ENCODE assay signal across 36 cellular contexts in genomic region chr6:36284359-36284758, GRCh38. TPM values are rescaled to one million over a fixed set of nuclear protein-coding genes. Genes with fewer than 3 reads are reported as not detected.
"Had no signal": no experiment of that assay in that cellular context is flagged by ENCODE, and none has a peak within 500 bp of the region (broad histone marks: within the 10 kb centered on the region; RNA-seq: fewer than 3 reads in every experiment).

No MANE protein-coding gene starts in this region.

- H3K4me1 ChIP-seq: ascending aorta had no signal

- H3K4me3 ChIP-seq: ascending aorta, cardiac muscle cell had no signal

- H3K27ac Mint-ChIP-seq: activated B cell treated with CpG ODN at 0.5 μM for 24 hours; activated CD4-positive, alpha-beta memory T cell treated with anti-CD3 and anti-CD28 coated beads for 36 hours; activated CD4-positive, alpha-beta T cell treated with anti-CD3 and anti-CD28 coated beads, Interleukin-2, amount 10 ng/mL, durations not matched to agents 24 days and 14 days; activated CD8-positive, alpha-beta T cell treated with anti-CD3 and anti-CD28 coated beads for 36 hours; activated naive CD4-positive, alpha-beta T cell treated with anti-CD3 and anti-CD28 coated beads for 36 hours; activated naive CD4-positive, alpha-beta T cell treated with anti-CD3 and anti-CD28 coated beads, Interleukin-2, amount 50 U/mL, for 24 hours; activated naive CD8-positive, alpha-beta T cell; activated naive CD8-positive, alpha-beta T cell treated with anti-CD3 and anti-CD28 coated beads, Interleukin-2, amount 10 ng/mL, durations not matched to agents 7 days and 5 days; activated naive CD8-positive, alpha-beta T cell treated with anti-CD3 and anti-CD28 coated beads, Interleukin-2, amount 50 U/mL, for 24 hours; activated T-cell treated with anti-CD3 and anti-CD28 coated beads, Interleukin-2, amount 50 U/mL, for 72 hours; activated T-helper 1 cell treated with anti-CD3 and anti-CD28 coated beads, Interleukin-12 subunit alpha, Interleukin-12 subunit beta, Interleukin-2, Interleukin-4 antibody, amounts not matched to agents 30 ng/mL and 10 ng/mL and 1 ng/mL, durations not matched to agents 14 hours and 24 hours and 36 hours; activated T-helper 17 cell treated with anti-CD3 and anti-CD28 coated beads, Interleukin-2, amount 50 U/mL, for 72 hours; T-helper 1 cell treated with Interleukin-12 subunit alpha and Interleukin-12 subunit beta and Interleukin-4 antibody, amounts not matched to agents 30 μg/mL and 1 μg/mL, for 36 hours; T-helper 2 cell treated with Interferon-gamma antibody and Interleukin-4, amounts not matched to agents 5 μg/mL and 100 μg/mL, for 36 hours had no signal

- H3K27ac ChIP-seq: ascending aorta, cardiac muscle cell, VCaP had no signal

- DNase-seq: activated B cell treated with CpG ODN at 0.5 μM for 24 hours; activated CD4-positive, alpha-beta memory T cell treated with anti-CD3 and anti-CD28 coated beads for 36 hours; activated CD4-positive, alpha-beta T cell treated with anti-CD3 and anti-CD28 coated beads for 4 hours; activated CD4-positive, alpha-beta T cell treated with anti-CD3 and anti-CD28 coated beads, Interleukin-2, amount 10 ng/mL, durations not matched to agents 24 days and 14 days; activated CD4-positive, alpha-beta T cell treated with anti-CD3 and anti-CD28 coated beads, Interleukin-2, amount 50 U/mL, for 1 hour; activated CD4-positive, alpha-beta T cell treated with anti-CD3 and anti-CD28 coated beads, Interleukin-2, amount 50 U/mL, for 4 hours; activated CD4-positive, CD25-positive, alpha-beta regulatory T cell treated with anti-CD3 and anti-CD28 coated beads, Interleukin-2, amount 50 U/mL, for 72 hours; activated CD8-positive, alpha-beta memory T cell treated with anti-CD3 and anti-CD28 coated beads, Interleukin-2, amount 50 U/mL, for 4 hours; activated effector memory CD4-positive, alpha-beta T cell treated with anti-CD3 and anti-CD28 coated beads, Interleukin-2, amount 50 U/mL, for 16 hours; activated gamma-delta T cell treated with Interleukin-2 at 50 U/mL for 16 hours; activated naive CD4-positive, alpha-beta T cell; activated naive CD4-positive, alpha-beta T cell treated with anti-CD3 and anti-CD28 coated beads for 36 hours; activated naive CD8-positive, alpha-beta T cell treated with anti-CD3 and anti-CD28 coated beads, Interleukin-2, amount 10 ng/mL, durations not matched to agents 7 days and 5 days; activated naive CD8-positive, alpha-beta T cell treated with anti-CD3 and anti-CD28 coated beads, Interleukin-2, amount 50 U/mL, for 24 hours; activated T-cell treated with anti-CD3 and anti-CD28 coated beads for 4 hours; activated T-cell treated with anti-CD3 and anti-CD28 coated beads, Interleukin-2, amount 50 U/mL, for 1 hour; activated T-cell treated with anti-CD3 and anti-CD28 coated beads, Interleukin-2, amount 50 U/mL, for 4 hours; activated T-cell treated with anti-CD3 and anti-CD28 coated beads, Interleukin-2, amount 50 U/mL, for 72 hours; cerebellar nuclear complex; T-helper 1 cell; T-helper 2 cell; T-helper 9 cell had no signal

- H3K4me3 Mint-ChIP-seq: activated B cell treated with CpG ODN at 0.5 μM for 24 hours; activated CD4-positive, alpha-beta memory T cell treated with anti-CD3 and anti-CD28 coated beads for 36 hours; activated CD4-positive, alpha-beta T cell treated with anti-CD3 and anti-CD28 coated beads, Interleukin-2, amount 10 ng/mL, durations not matched to agents 24 days and 14 days; activated CD8-positive, alpha-beta T cell treated with anti-CD3 and anti-CD28 coated beads for 36 hours; activated naive CD4-positive, alpha-beta T cell treated with anti-CD3 and anti-CD28 coated beads for 36 hours; activated naive CD4-positive, alpha-beta T cell treated with anti-CD3 and anti-CD28 coated beads, Interleukin-2, amount 50 U/mL, for 24 hours; activated naive CD8-positive, alpha-beta T cell; activated naive CD8-positive, alpha-beta T cell treated with anti-CD3 and anti-CD28 coated beads, Interleukin-2, amount 10 ng/mL, durations not matched to agents 7 days and 5 days; activated naive CD8-positive, alpha-beta T cell treated with anti-CD3 and anti-CD28 coated beads, Interleukin-2, amount 50 U/mL, for 24 hours; activated T-cell treated with anti-CD3 and anti-CD28 coated beads, Interleukin-2, amount 50 U/mL, for 4 hours; activated T-cell treated with anti-CD3 and anti-CD28 coated beads, Interleukin-2, amount 50 U/mL, for 72 hours; activated T-helper 1 cell treated with anti-CD3 and anti-CD28 coated beads, Interleukin-12 subunit alpha, Interleukin-12 subunit beta, Interleukin-2, Interleukin-4 antibody, amounts not matched to agents 30 ng/mL and 10 ng/mL and 1 ng/mL, durations not matched to agents 14 hours and 24 hours and 36 hours; activated T-helper 17 cell treated with anti-CD3 and anti-CD28 coated beads, Interleukin-2, amount 50 U/mL, for 72 hours; central memory CD8-positive, alpha-beta T cell; T-helper 1 cell treated with Interleukin-12 subunit alpha and Interleukin-12 subunit beta and Interleukin-4 antibody, amounts not matched to agents 30 μg/mL and 1 μg/mL, for 36 hours; T-helper 2 cell treated with Interferon-gamma antibody and Interleukin-4, amounts not matched to agents 5 μg/mL and 100 μg/mL, for 36 hours had no signal

- H3K36me3 Mint-ChIP-seq: activated CD4-positive, alpha-beta memory T cell treated with anti-CD3 and anti-CD28 coated beads for 36 hours; activated naive CD4-positive, alpha-beta T cell treated with anti-CD3 and anti-CD28 coated beads, Interleukin-2, amount 50 U/mL, for 24 hours; activated naive CD8-positive, alpha-beta T cell; activated naive CD8-positive, alpha-beta T cell treated with anti-CD3 and anti-CD28 coated beads, Interleukin-2, amount 10 ng/mL, durations not matched to agents 7 days and 5 days; brain had no signal

- H3K36me3 ChIP-seq: ascending aorta, cardiac muscle cell had no signal

- H3K9me3 ChIP-seq: ascending aorta had no signal

- H3K9me3 Mint-ChIP-seq: activated B cell treated with CpG ODN at 0.5 μM for 24 hours; activated CD4-positive, alpha-beta memory T cell treated with anti-CD3 and anti-CD28 coated beads for 36 hours; activated CD4-positive, alpha-beta T cell treated with anti-CD3 and anti-CD28 coated beads, Interleukin-2, amount 10 ng/mL, durations not matched to agents 24 days and 14 days; activated CD8-positive, alpha-beta T cell treated with anti-CD3 and anti-CD28 coated beads for 36 hours; activated naive CD4-positive, alpha-beta T cell treated with anti-CD3 and anti-CD28 coated beads for 36 hours; activated naive CD4-positive, alpha-beta T cell treated with anti-CD3 and anti-CD28 coated beads, Interleukin-2, amount 50 U/mL, for 24 hours; activated naive CD8-positive, alpha-beta T cell treated with anti-CD3 and anti-CD28 coated beads, Interleukin-2, amount 10 ng/mL, durations not matched to agents 7 days and 5 days; activated naive CD8-positive, alpha-beta T cell treated with anti-CD3 and anti-CD28 coated beads, Interleukin-2, amount 50 U/mL, for 24 hours; activated T-cell treated with anti-CD3 and anti-CD28 coated beads, Interleukin-2, amount 50 U/mL, for 4 hours; activated T-cell treated with anti-CD3 and anti-CD28 coated beads, Interleukin-2, amount 50 U/mL, for 72 hours; activated T-helper 1 cell treated with anti-CD3 and anti-CD28 coated beads, Interleukin-12 subunit alpha, Interleukin-12 subunit beta, Interleukin-2, Interleukin-4 antibody, amounts not matched to agents 30 ng/mL and 10 ng/mL and 1 ng/mL, durations not matched to agents 14 hours and 24 hours and 36 hours; activated T-helper 17 cell treated with anti-CD3 and anti-CD28 coated beads, Interleukin-2, amount 50 U/mL, for 72 hours; central memory CD8-positive, alpha-beta T cell; T-helper 1 cell treated with Interleukin-12 subunit alpha and Interleukin-12 subunit beta and Interleukin-4 antibody, amounts not matched to agents 30 μg/mL and 1 μg/mL, for 36 hours; T-helper 2 cell treated with Interferon-gamma antibody and Interleukin-4, amounts not matched to agents 5 μg/mL and 100 μg/mL, for 36 hours had no signal

RNA-seq across cellular contexts. Expression of gene PNPLA1, which starts 14.5 kb away (rescaled TPM):
- total RNA-seq: activated B cell treated with CpG ODN at 0.5 μM for 24 hours; activated CD4-positive, alpha-beta memory T cell treated with anti-CD3 and anti-CD28 coated beads for 36 hours; activated CD4-positive, alpha-beta T cell treated with anti-CD3 and anti-CD28 coated beads, Interleukin-2, amount 10 ng/mL, durations not matched to agents 24 days and 14 days; activated CD8-positive, alpha-beta memory T cell treated with anti-CD3 and anti-CD28 coated beads for 36 hours; activated CD8-positive, alpha-beta T cell treated with anti-CD3 and anti-CD28 coated beads for 36 hours; activated naive CD4-positive, alpha-beta T cell treated with anti-CD3 and anti-CD28 coated beads for 36 hours; activated naive CD8-positive, alpha-beta T cell treated with anti-CD3 and anti-CD28 coated beads, Interleukin-2, amount 10 ng/mL, durations not matched to agents 7 days and 5 days; activated T-cell treated with anti-CD3 and anti-CD28 coated beads, Interleukin-2, amount 50 U/mL, for 72 hours; activated T-helper 1 cell treated with anti-CD3 and anti-CD28 coated beads, Interleukin-12 subunit alpha, Interleukin-12 subunit beta, Interleukin-2, Interleukin-4 antibody, amounts not matched to agents 30 ng/mL and 10 ng/mL and 1 ng/mL, durations not matched to agents 14 hours and 24 hours and 36 hours; activated T-helper 17 cell treated with anti-CD3 and anti-CD28 coated beads, Interleukin-2, amount 50 U/mL, for 72 hours; ascending aorta; cardiac muscle cell had no signal

RNA-seq across cellular contexts. Expression of gene BNIP5, which starts 52.3 kb away (rescaled TPM):
- total RNA-seq: activated CD4-positive, alpha-beta memory T cell treated with anti-CD3 and anti-CD28 coated beads for 36 hours; activated CD4-positive, alpha-beta T cell treated with anti-CD3 and anti-CD28 coated beads, Interleukin-2, amount 10 ng/mL, durations not matched to agents 24 days and 14 days; activated CD8-positive, alpha-beta memory T cell treated with anti-CD3 and anti-CD28 coated beads for 36 hours; activated CD8-positive, alpha-beta T cell treated with anti-CD3 and anti-CD28 coated beads for 36 hours; activated naive CD4-positive, alpha-beta T cell treated with anti-CD3 and anti-CD28 coated beads for 36 hours; activated naive CD8-positive, alpha-beta T cell treated with anti-CD3 and anti-CD28 coated beads, Interleukin-2, amount 10 ng/mL, durations not matched to agents 7 days and 5 days; activated T-cell treated with anti-CD3 and anti-CD28 coated beads, Interleukin-2, amount 50 U/mL, for 4 hours; activated T-cell treated with anti-CD3 and anti-CD28 coated beads, Interleukin-2, amount 50 U/mL, for 72 hours; activated T-helper 1 cell treated with anti-CD3 and anti-CD28 coated beads, Interleukin-12 subunit alpha, Interleukin-12 subunit beta, Interleukin-2, Interleukin-4 antibody, amounts not matched to agents 30 ng/mL and 10 ng/mL and 1 ng/mL, durations not matched to agents 14 hours and 24 hours and 36 hours; activated T-helper 17 cell treated with anti-CD3 and anti-CD28 coated beads, Interleukin-2, amount 50 U/mL, for 72 hours; ascending aorta; bronchial epithelial cell had no signal
